20 cellular contexts compared by ENCODE assay signal in the genomic region with DNA sequence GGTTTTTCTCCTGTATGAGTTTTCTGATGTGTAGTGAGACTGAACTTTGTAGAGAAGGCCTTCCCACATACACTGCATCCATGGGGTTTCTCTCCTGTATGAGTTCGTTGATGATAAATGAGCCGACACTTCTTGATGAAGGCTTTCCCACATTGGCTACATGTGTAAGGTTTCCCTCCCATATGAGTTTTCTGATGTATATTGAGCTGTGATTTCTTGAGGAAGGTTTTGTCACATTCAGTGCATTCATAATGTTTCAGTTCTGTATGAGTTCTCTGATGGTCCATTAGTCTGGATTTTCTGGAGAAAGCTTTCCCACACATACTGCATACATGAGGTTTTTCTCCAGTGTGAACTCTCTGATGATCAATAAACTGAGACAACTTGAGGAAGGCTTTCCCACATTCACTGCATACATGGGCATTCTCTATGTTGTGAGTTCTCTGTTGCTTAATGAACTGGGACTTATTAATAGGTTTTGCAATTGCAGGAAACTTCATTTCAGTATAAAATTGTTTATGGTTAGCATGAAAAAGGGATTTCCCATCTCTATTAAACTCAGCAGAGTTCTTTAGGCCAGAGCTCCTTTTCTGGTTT. TPM values are rescaled to one million over a fixed set of nuclear protein-coding genes. Genes with fewer than 3 reads are reported as not detected.
DNase-seq lines count a peak whose midpoint lies in the region; ATAC-seq, FAIRE-seq and TF ChIP-seq lines count a peak whose summit lies in the region.
"Had no signal": no experiment of that assay in that cellular context is flagged by ENCODE, and none has a peak within 500 bp of the region (broad histone marks: within the 10 kb centered on the region; RNA-seq: fewer than 3 reads in every experiment).

No MANE protein-coding gene starts in this region.

- no peak overlapping the region for H3K18ac ChIP-seq in H1 (ENCODE audit: extremely low read depth, low read length)

- TF ChIP-seq RAD21 in Ishikawa (IDR thresholded peaks at IDR 0.05; ENCODE audit: low read depth) (no peak), H1 (IDR thresholded peaks at IDR 0.05 in 1 of 2, conservative IDR thresholded peaks at IDR 0.05 in 1 of 2; ENCODE audit: low read depth in 2 of 2, low read length in 2 of 2) (no peak)

- no peak overlapping the region for H3K4me2 ChIP-seq in H1 (ENCODE audit: insufficient read depth in 1 of 2, low read depth in 2 of 2, low read length in 2 of 2)
- no peak overlapping the region for H3K4me2 ChIP-seq in smooth muscle cell

- H3K9ac ChIP-seq in H1 (replicated peaks in 1 of 4; ENCODE audit: extremely low read depth in 1 of 4, low read depth in 3 of 4, low read length in 3 of 4) (no peak overlapping the region), smooth muscle cell (ENCODE audit: low read depth) (no peak overlapping the region)

- H3K79me2 ChIP-seq in H1 (ENCODE audit: control insufficient read depth in 1 of 2, insufficient read depth in 2 of 2, low read length in 2 of 2) (no peaks in the 10 kb centered on the region), smooth muscle cell (ENCODE audit: low read depth) (no peaks in the 10 kb centered on the region)

- no peak overlapping the region for H2BK12ac ChIP-seq in H1 (ENCODE audit: low read depth, low read length)

- no peak overlapping the region for H3K56ac ChIP-seq in H1 (replicated peaks; ENCODE audit: insufficient read length, low read depth, low read length)

- H3K79me1 ChIP-seq in H1 (ENCODE audit: low read depth, low read length), result no peaks in the 10 kb centered on the region

- no peak overlapping the region for H3K4ac ChIP-seq in H1 (replicated peaks; ENCODE audit: insufficient read length, low read depth, low read length)

- peaks cover 57 to 68% of the 10 kb centered on the region in 2 experiments for H3K9me3 ChIP-seq in H1 (ENCODE audit: insufficient read depth in 2 of 2, low read depth in 1 of 2, low read length in 1 of 2)
- H3K9me3 ChIP-seq in smooth muscle cell (replicated peaks; ENCODE audit: low read depth), result peaks cover 82% of the 10 kb centered on the region

- no peak overlapping the region for H3K27ac ChIP-seq in H1 (ENCODE audit: low read depth, low read length)
- no peak overlapping the region for H3K27ac ChIP-seq in smooth muscle cell (ENCODE audit: low read depth)
- H3K27ac ChIP-seq: gastrocnemius medialis, neutrophil, right atrium auricular region, tibial artery had no signal

- no peak overlapping the region for H4K91ac ChIP-seq in H1 (replicated peaks; ENCODE audit: insufficient read length, low read length)

- no peak overlapping the region for H2BK20ac ChIP-seq in H1 (ENCODE audit: low read length)

- H3K27me3 ChIP-seq in H1 (replicated peaks in 1 of 4; ENCODE audit: control insufficient read depth in 3 of 4, extremely low read depth in 1 of 4, insufficient read depth in 3 of 4, low read length in 3 of 4) (peaks cover 0 to 1% (median 0%) of the 10 kb centered on the region in 4 experiments; a peak in 3 of 7 replicates), smooth muscle cell (ENCODE audit: low read depth) (no peaks in the 10 kb centered on the region)
- H3K27me3 ChIP-seq: gastrocnemius medialis, neutrophil, right atrium auricular region, tibial artery had no signal

- no peak for ATAC-seq in HG02970 (IDR thresholded peaks at IDR 0.05; ENCODE audit: low FRiP score, unreplicated experiment)
- ATAC-seq: gastrocnemius medialis; left colon; stimulated activated naive B cell treated with anti-CD40 and anti-IgM and Interleukin-4, amounts not matched to agents 10 μg/mL and 1 μg/mL and 100 μg/mL, for 72 hours; T-cell had no signal

- no peaks in the 10 kb centered on the region for H3F3A ChIP-seq in smooth muscle cell (ENCODE audit: low read depth)

- no peaks in the 10 kb centered on the region for H3K4me1 ChIP-seq in H1 (replicated peaks in 1 of 4; ENCODE audit: control insufficient read depth in 3 of 4, insufficient read depth in 4 of 4, low read length in 3 of 4)
- H3K4me1 ChIP-seq in smooth muscle cell (ENCODE audit: low read depth), result no peaks in the 10 kb centered on the region
- H3K4me1 ChIP-seq: gastrocnemius medialis, right atrium auricular region, tibial artery had no signal

- H2BK5ac ChIP-seq in H1 (ENCODE audit: low read depth, low read length), result no peak overlapping the region

- 92% methylated on average over 2 of the region's 2 CpGs; no CpG with 5 or more reads in 1 of the 2 experiments for WGBS in H1 (ENCODE audit: extremely low coverage in 1 of 2, insufficient coverage in 1 of 2, insufficient read length in 1 of 2, insufficient replicate concordance in 2 of 2, low coverage in 1 of 2, low lambda C conversion rate in 2 of 2, missing lambda C conversion rate in 1 of 2), 2 experiments
- WGBS in smooth muscle cell (ENCODE audit: low lambda C conversion rate), result 97% methylated on average over 2 of the region's 2 CpGs

- H4K8ac ChIP-seq in H1 (ENCODE audit: extremely low read depth, insufficient read depth, low read length), result no peak overlapping the region

- no peaks in the 10 kb centered on the region for H3K23me2 ChIP-seq in H1 (ENCODE audit: low read depth, low read length)

- DNase-seq in H1 (ENCODE audit: low read depth in 1 of 2, low spot score in 2 of 2), result no peak
- no peak for DNase-seq in smooth muscle cell (lab: John Stamatoyannopoulos, UW; ENCODE audit: unreplicated experiment)
- no peak for DNase-seq in HUDEP-2 (lab: John Stamatoyannopoulos, UW; ENCODE audit: unreplicated experiment in 76 of 76)
- no peak for DNase-seq in SIG-M5 (lab: John Stamatoyannopoulos, UW)
- DNase-seq: activated CD4-positive, alpha-beta T cell treated with anti-CD3 and anti-CD28 coated beads, Interleukin-2, amount 10 ng/mL, durations not matched to agents 7 days and 5 days; activated CD8-positive, alpha-beta memory T cell treated with anti-CD3 and anti-CD28 coated beads, Interleukin-2, amount 50 U/mL, for 48 hours; DMS153; gastrocnemius medialis; KG1; left colon; MV-4-11; NCI-H187 treated with DMSO at 0.1 percent for 48 hours; NCI-H510A; stimulated activated naive B cell treated with anti-CD40 and anti-IgM and Interleukin-4, amounts not matched to agents 10 μg/mL and 1 μg/mL and 100 μg/mL, for 72 hours; T-cell; tibial artery had no signal

- H3K4me3 ChIP-seq in H1 (ENCODE audit: extremely low read depth in 1 of 4, insufficient read depth in 2 of 4, low read depth in 3 of 4, low read length in 4 of 4) (peak overlapping the region in 1 of 4 experiments; percentile 21; a peak in 1 of 8 replicates), smooth muscle cell (peak overlapping the region; percentile 15)
- H3K4me3 ChIP-seq: right atrium auricular region, tibial artery had no signal

- POLR2A ChIA-PET in H1 (lab: Charles Lee; ENCODE audit: partially characterized antibody), result no interaction called here

- H3K23ac ChIP-seq in H1 (ENCODE audit: insufficient read length), result no peak overlapping the region

- CTCF ChIA-PET in H1 (lab: Charles Lee; ENCODE audit: partially characterized antibody), result interaction anchor here (1.8 kb wide), 1 partner anchor 15 kb away, joined by 3 read pairs; no protein-coding TSS in a partner anchor

- no peak overlapping the region for H2BK120ac ChIP-seq in H1 (replicated peaks; ENCODE audit: low read depth, low read length)

- H2AK5ac ChIP-seq in H1 (ENCODE audit: low read depth, low read length), result no peak overlapping the region

- no peak overlapping the region for H3K14ac ChIP-seq in H1 (ENCODE audit: insufficient read length)

- no peak overlapping the region for H4K5ac ChIP-seq in H1 (ENCODE audit: insufficient read length, low read depth, low read length)

- H4K20me1 ChIP-seq in H1 (replicated peaks in 1 of 2; ENCODE audit: control insufficient read depth in 1 of 2, insufficient read depth in 2 of 2, low read length in 2 of 2) (no peaks in the 10 kb centered on the region), smooth muscle cell (ENCODE audit: low read depth) (no peaks in the 10 kb centered on the region)

- TF ChIP-seq CTCF in H1 (IDR thresholded peaks at IDR 0.05; ENCODE audit: control extremely low read depth in 1 of 3, insufficient read depth in 1 of 3, low read depth in 1 of 3, low read length in 3 of 3) (no peak), smooth muscle cell (IDR thresholded peaks at IDR 0.05; ENCODE audit: borderline replicate concordance, insufficient read depth, poor library complexity, severe bottlenecking) (no peak)

- no peak overlapping the region for H2BK15ac ChIP-seq in H1 (ENCODE audit: low read length)

- TF ChIP-seq POLR2A in H1 (IDR thresholded peaks at IDR 0.05; ENCODE audit: control extremely low read depth in 1 of 2, low read depth in 2 of 2, low read length in 2 of 2), result no peak

- peaks cover 11 to 66% (median 38%) of the 10 kb centered on the region in 4 experiments; a peak in 7 of 8 replicates for H3K36me3 ChIP-seq in H1 (ENCODE audit: control insufficient read depth in 2 of 4, insufficient read depth in 4 of 4, low read length in 3 of 4)
- peaks cover 69% of the 10 kb centered on the region for H3K36me3 ChIP-seq in smooth muscle cell (ENCODE audit: low read depth)

- H2AFZ ChIP-seq in H1 (ENCODE audit: low read length) (no peak overlapping the region), smooth muscle cell (ENCODE audit: low read depth) (no peak overlapping the region)

- FAIRE-seq in H1 (lab: Jason Lieb, UNC), result no peak

- TF ChIP-seq EP300 in Ishikawa (IDR thresholded peaks at IDR 0.05; ENCODE audit: borderline replicate concordance), result no peak
- no peak for TF ChIP-seq EP300 in H1 (IDR thresholded peaks at IDR 0.05; ENCODE audit: borderline replicate concordance in 1 of 2, low read depth in 2 of 2, low read length in 2 of 2)

RNA-seq across cellular contexts. Expression of gene ZNF350, which starts 7.5 kb away (rescaled TPM):
- total RNA-seq in H1 (2021; fragmentation: NEBNext Ultra II Directional; extraction: Animal tissue kit (Norgen Biotek cat#: 25700)), result 5.3 and 6.2 TPM in 2 replicates
- polyA plus RNA-seq in H1 (2011; rRNA removed) (1.7 and 1.8 TPM in 2 replicates), smooth muscle cell (3.0 and 3.4 TPM in 2 replicates)
- 3.5 TPM for polyA plus RNA-seq in H1 (2011; cell fraction: cytosol; rRNA removed)
- 1.6 TPM for polyA plus RNA-seq in H1 (2011; cell fraction: nucleus; rRNA removed)
- 4.9 to 6.8 TPM (median 5.2 TPM) in 4 replicates for polyA plus RNA-seq in H1 (2012, experiment 1 of 2)
- polyA plus RNA-seq in H1 (2012, experiment 2 of 2), result 0.52 TPM
- 7.6 TPM for polyA plus RNA-seq in H1 (2013, experiment 1 of 2)
- 4.1 TPM for polyA plus RNA-seq in H1 (2013, experiment 2 of 2)
- polyA minus RNA-seq in H1 (2011; rRNA and poly(A)+ RNA removed), result 5.4 and 5.9 TPM in 2 replicates
- polyA minus RNA-seq in H1 (2011; cell fraction: cytosol; rRNA and poly(A)+ RNA removed), result 3.5 TPM
- polyA minus RNA-seq in H1 (2011; cell fraction: nucleus; rRNA and poly(A)+ RNA removed), result 5.7 TPM
- total RNA-seq in smooth muscle cell, result 3.9 and 5.2 TPM in 2 replicates

RNA-seq across cellular contexts. Expression of gene ZNF615, which starts 13.9 kb away (rescaled TPM):
- total RNA-seq in H1 (2021; fragmentation: NEBNext Ultra II Directional; extraction: Animal tissue kit (Norgen Biotek cat#: 25700)), result 7.5 and 9.6 TPM in 2 replicates
- 1.9 and 2.8 TPM in 2 replicates for polyA plus RNA-seq in H1 (2011; rRNA removed)
- 3.3 TPM for polyA plus RNA-seq in H1 (2011; cell fraction: cytosol; rRNA removed)
- polyA plus RNA-seq in H1 (2011; cell fraction: nucleus; rRNA removed), result 2.5 TPM
- polyA plus RNA-seq in H1 (2012, experiment 1 of 2), result 6.1 to 9.8 TPM (median 7.5 TPM) in 4 replicates
- polyA plus RNA-seq in H1 (2012, experiment 2 of 2), result 0.22 TPM
- 4.9 TPM for polyA plus RNA-seq in H1 (2013, experiment 1 of 2)
- polyA plus RNA-seq in H1 (2013, experiment 2 of 2), result 4.6 TPM
- 11.1 and 20.6 TPM in 2 replicates for polyA minus RNA-seq in H1 (2011; rRNA and poly(A)+ RNA removed)
- polyA minus RNA-seq in H1 (2011; cell fraction: cytosol; rRNA and poly(A)+ RNA removed), result 3.7 TPM
- 17.4 TPM for polyA minus RNA-seq in H1 (2011; cell fraction: nucleus; rRNA and poly(A)+ RNA removed)
- total RNA-seq in smooth muscle cell, result 13.2 and 23.6 TPM in 2 replicates
- 3.5 and 4.5 TPM in 2 replicates for polyA plus RNA-seq in smooth muscle cell

RNA-seq across cellular contexts. Expression of gene ZNF614, which starts 34.0 kb away (rescaled TPM):
- 18.2 and 18.7 TPM in 2 replicates for total RNA-seq in H1 (2021; fragmentation: NEBNext Ultra II Directional; extraction: Animal tissue kit (Norgen Biotek cat#: 25700))
- 3.3 and 4.7 TPM in 2 replicates for polyA plus RNA-seq in H1 (2011; rRNA removed)
- polyA plus RNA-seq in H1 (2011; cell fraction: cytosol; rRNA removed), result 6.2 TPM
- 5.3 TPM for polyA plus RNA-seq in H1 (2011; cell fraction: nucleus; rRNA removed)
- polyA plus RNA-seq in H1 (2012, experiment 1 of 2), result 7.1 to 12.7 TPM (median 9.0 TPM) in 4 replicates
- polyA plus RNA-seq in H1 (2012, experiment 2 of 2), result 0.72 TPM
- 9.9 TPM for polyA plus RNA-seq in H1 (2013, experiment 1 of 2)
- polyA plus RNA-seq in H1 (2013, experiment 2 of 2), result 9.9 TPM
- polyA minus RNA-seq in H1 (2011; rRNA and poly(A)+ RNA removed), result 11.4 and 16.2 TPM in 2 replicates
- 8.8 TPM for polyA minus RNA-seq in H1 (2011; cell fraction: cytosol; rRNA and poly(A)+ RNA removed)
- 22.5 TPM for polyA minus RNA-seq in H1 (2011; cell fraction: nucleus; rRNA and poly(A)+ RNA removed)
- 11.1 and 17.8 TPM in 2 replicates for total RNA-seq in smooth muscle cell
- 5.9 and 7.9 TPM in 2 replicates for polyA plus RNA-seq in smooth muscle cell

RNA-seq across cellular contexts. Expression of gene ZNF432, which starts 54.5 kb away (rescaled TPM):
- total RNA-seq in H1 (2021; fragmentation: NEBNext Ultra II Directional; extraction: Animal tissue kit (Norgen Biotek cat#: 25700)), result 7.1 and 8.3 TPM in 2 replicates
- polyA plus RNA-seq in H1 (2011; rRNA removed), result 1.8 and 2.0 TPM in 2 replicates
- 2.4 TPM for polyA plus RNA-seq in H1 (2011; cell fraction: cytosol; rRNA removed)
- 3.1 TPM for polyA plus RNA-seq in H1 (2011; cell fraction: nucleus; rRNA removed)
- polyA plus RNA-seq in H1 (2012, experiment 1 of 2), result 4.3 to 11.2 TPM (median 6.9 TPM) in 4 replicates
- 0.71 TPM for polyA plus RNA-seq in H1 (2012, experiment 2 of 2)
- 4.3 TPM for polyA plus RNA-seq in H1 (2013, experiment 1 of 2)
- 4.5 TPM for polyA plus RNA-seq in H1 (2013, experiment 2 of 2)
- polyA minus RNA-seq in H1 (2011; rRNA and poly(A)+ RNA removed), result 8.3 and 11.9 TPM in 2 replicates
- polyA minus RNA-seq in H1 (2011; cell fraction: cytosol; rRNA and poly(A)+ RNA removed), result 4.7 TPM
- polyA minus RNA-seq in H1 (2011; cell fraction: nucleus; rRNA and poly(A)+ RNA removed), result 10.8 TPM
- total RNA-seq in smooth muscle cell, result 18.3 and 29.9 TPM in 2 replicates
- polyA plus RNA-seq in smooth muscle cell, result 4.2 and 6.3 TPM in 2 replicates
